9 cellular contexts compared by ENCODE assay signal in the genomic region with DNA sequence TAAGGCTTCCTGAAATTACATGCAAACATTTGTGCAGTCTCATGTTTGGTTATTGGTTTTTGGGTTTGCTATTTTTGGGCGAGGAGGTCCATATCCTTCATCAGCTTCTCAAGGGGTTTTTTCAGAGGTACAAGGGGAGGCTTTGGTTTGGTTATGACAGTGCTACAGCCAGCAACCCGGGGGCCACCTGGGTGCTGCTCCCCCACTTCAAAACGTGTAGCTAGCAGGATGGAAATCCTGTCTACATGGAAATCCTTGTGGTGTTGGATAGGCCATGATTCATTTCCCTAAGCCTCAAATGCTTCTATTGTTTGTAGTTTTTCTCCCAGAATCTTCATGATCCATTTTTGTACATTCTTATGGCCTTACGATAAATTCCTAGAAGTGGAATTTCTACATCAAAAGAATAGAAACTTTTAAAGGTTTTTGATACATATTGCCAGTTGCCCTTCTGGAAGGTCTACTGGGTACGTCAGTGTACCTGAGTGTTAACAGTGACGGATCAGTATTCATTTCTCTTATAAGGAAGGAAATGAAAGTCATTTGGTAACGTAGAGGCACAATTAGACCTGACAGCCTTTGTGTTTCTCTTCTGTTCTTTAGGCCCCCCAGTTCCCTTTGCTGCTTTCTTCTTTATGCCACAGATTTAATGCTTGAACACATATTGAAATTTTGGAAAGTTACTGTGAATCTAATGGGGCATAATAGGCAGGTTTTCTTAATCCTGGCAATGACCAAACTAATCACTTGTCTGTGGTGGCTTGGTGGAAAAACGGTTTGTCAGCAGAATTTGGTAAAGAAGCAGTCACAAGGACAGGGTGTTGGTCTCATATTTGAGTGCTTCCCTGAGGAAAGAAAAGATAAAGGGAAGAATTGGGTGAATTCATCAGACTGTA.
DNase-seq lines count a peak whose midpoint lies in the region; ATAC-seq and TF ChIP-seq lines count a peak whose summit lies in the region.
"Had no signal": no experiment of that assay in that cellular context is flagged by ENCODE, and none has a peak within 500 bp of the region (broad histone marks: within the 10 kb centered on the region; RNA-seq: fewer than 3 reads in every experiment).

No MANE protein-coding gene starts in this region.

- H3K4me3 ChIP-seq in breast epithelium (no peak overlapping the region), transverse colon (no peak overlapping the region), A673 (ENCODE audit: low read depth, low read length, poor library complexity, severe bottlenecking) (no peak overlapping the region)

- DNase-seq in breast epithelium (ENCODE audit: low spot score in 2 of 2) (no peak), MCF 10A (ENCODE audit: unreplicated experiment) (no peak), foreskin melanocyte (peak; percentile 69), transverse colon (no peak), A673 (ENCODE audit: low spot score) (no peak), epidermal melanocyte (ENCODE audit: insufficient read length, low spot score) (no peak)
- DNase-seq: NCI-H774 had no signal

- peaks cover 6% of the 10 kb centered on the region for H3K36me3 Mint-ChIP-seq in MCF 10A (ENCODE audit: insufficient read depth, unreplicated experiment)

- CTCF ChIA-PET in MCF 10A (lab: Yijun Ruan, JAX) (interaction anchor here (16.1 kb wide), 1 partner anchor 100 kb away, joined by 235 read pairs; no protein-coding TSS in a partner anchor), A673 (lab: Charles Lee) (no interaction called here)

- H3K9me3 Mint-ChIP-seq in MCF 10A (ENCODE audit: unreplicated experiment) = no peaks in the 10 kb centered on the region

- no peak overlapping the region for H3K4me3 Mint-ChIP-seq in MCF 10A (ENCODE audit: unreplicated experiment)

- H3K9me3 ChIP-seq in breast epithelium (no peaks in the 10 kb centered on the region), transverse colon (no peaks in the 10 kb centered on the region), A673 (ENCODE audit: low read depth, low read length, poor library complexity, severe bottlenecking) (no peaks in the 10 kb centered on the region)

- H3K27me3 Mint-ChIP-seq in MCF 10A (ENCODE audit: insufficient read depth, unreplicated experiment) = no peaks in the 10 kb centered on the region

- TF ChIP-seq POLR2A in breast epithelium (IDR thresholded peaks at IDR 0.05) (no peak), transverse colon (IDR thresholded peaks at IDR 0.05) (no peak)

- peaks cover 15% of the 10 kb centered on the region for H3K4me1 Mint-ChIP-seq in MCF 10A (ENCODE audit: insufficient read depth, unreplicated experiment)

- BruUV-seq in MCF 10A (replicated peaks; lab: Mats Ljungman, UMichigan) (no TSS peak), A673 (replicated peaks; lab: Mats Ljungman, UMichigan) (no TSS peak)

- POLR2A ChIA-PET in MCF 10A (lab: Yijun Ruan, JAX) = interaction anchor here (1.1 kb wide), 1 partner anchor 80 kb away, joined by 4 read pairs; no protein-coding TSS in a partner anchor
- POLR2A ChIA-PET in A673 (lab: Charles Lee; ENCODE audit: low non-redundant PET) = no interaction called here

- intact Hi-C loops in breast epithelium (cut with DNase I; ENCODE audit: low total_unique reads) (loop anchor here (10.0 kb wide), 1 partner anchor 89 kb away; no protein-coding TSS in a partner anchor), MCF 10A (cut with micrococcal nuclease) (no loop called here), transverse colon (cut with DNase I; ENCODE audit: low total_unique reads) (loop anchor here (10.0 kb wide), 1 partner anchor 179 kb away; no protein-coding TSS in a partner anchor), A673 (cut with micrococcal nuclease; ENCODE audit: unreplicated experiment) (no loop called here)

- WGBS in transverse colon (ENCODE audit: low coverage in 1 of 2), 2 donors = 56 to 57% methylated on average over 8 of the region's 8 CpGs

- H3K27ac ChIP-seq in breast epithelium = peak overlapping the region; percentile 25 to 74
- peak overlapping the region; percentile 78 to 88 (median 84) for H3K27ac ChIP-seq in transverse colon
- H3K27ac ChIP-seq in A673 (ENCODE audit: low read depth, low read length, poor library complexity, severe bottlenecking) = no peak overlapping the region

- H3K27me3 ChIP-seq in breast epithelium = no peaks in the 10 kb centered on the region
- H3K27me3 ChIP-seq in transverse colon = no peaks in the 10 kb centered on the region
- H3K27me3 ChIP-seq in A673 (replicated peaks; ENCODE audit: insufficient read depth, low read depth, low read length, poor library complexity) = no peaks in the 10 kb centered on the region

- TF ChIP-seq CTCF in breast epithelium (IDR thresholded peaks at IDR 0.05) (no peak), MCF 10A (IDR thresholded peaks at IDR 0.05; ENCODE audit: unreplicated experiment) (no peak), transverse colon (IDR thresholded peaks at IDR 0.05) (no peak), A673 (conservative IDR thresholded peaks at IDR 0.05; ENCODE audit: low read depth, low read length) (no peak)

- TF ChIP-seq EP300 in transverse colon (IDR thresholded peaks at IDR 0.05; ENCODE audit: low read depth) = no peak

- H3K4me1 ChIP-seq in breast epithelium = no peaks in the 10 kb centered on the region
- H3K4me1 ChIP-seq in transverse colon = peaks cover 22 to 61% (median 51%) of the 10 kb centered on the region in 4 donors
- H3K4me1 ChIP-seq in A673 (ENCODE audit: insufficient read depth, low read length, poor library complexity, severe bottlenecking) = peaks cover 7% of the 10 kb centered on the region

- ATAC-seq in HG03432 (IDR thresholded peaks at IDR 0.05; ENCODE audit: unreplicated experiment) = peak; percentile 66
- ATAC-seq in GM19324 (IDR thresholded peaks at IDR 0.05; ENCODE audit: low FRiP score, unreplicated experiment) = no peak

- H3K36me3 ChIP-seq in breast epithelium (no peaks in the 10 kb centered on the region), transverse colon (no peaks in the 10 kb centered on the region), A673 (ENCODE audit: insufficient read depth, low read length, poor library complexity, severe bottlenecking) (no peaks in the 10 kb centered on the region)

- no peak overlapping the region for H3K27ac Mint-ChIP-seq in MCF 10A (ENCODE audit: low read depth, unreplicated experiment)

- in situ Hi-C loops in transverse colon (cut with MboI; ENCODE audit: low pct_ligation_motif_present in 1 of 4, low pct_unique_long_range_greater_than_20kb in 1 of 4, low sequenced_read_pairs in 3 of 4) = loop anchor here in 2 of 4 donors (10.0 to 25.0 kb wide), 2 partner anchors 51 to 97 kb away; no protein-coding TSS in a partner anchor

Comparison
In these comparisons a context has a peak if more than half of its experiments do, and no peak if none do; other contexts are left out.
1. intact Hi-C loops: an anchor here in breast epithelium (10.0 kb wide) and transverse colon (10.0 kb wide); none called in MCF 10A and A673.